ENCODE assay signal across 25 cellular contexts in genomic region chr9:106677374-106677773, GRCh38.
"Had no signal": no experiment of that assay in that cellular context is flagged by ENCODE, and none has a peak within 500 bp of the region (broad histone marks: within the 10 kb centered on the region; RNA-seq: fewer than 3 reads in every experiment).

No MANE protein-coding gene starts in this region.

- H3K36me3 Mint-ChIP-seq: naive thymus-derived CD4-positive, alpha-beta T cell; neural progenitor cell had no signal

- DNase-seq: dorsolateral prefrontal cortex; effector CD4-positive, alpha-beta T cell; foreskin fibroblast; gastrocnemius medialis; head of caudate nucleus; left cardiac atrium; left lung; mesenchymal stem cell; midbrain; naive thymus-derived CD4-positive, alpha-beta T cell; posterior cingulate gyrus; psoas muscle; right cardiac atrium; stimulated activated CD4-positive, alpha-beta T cell treated with anti-CD3 and anti-CD28 coated beads, Interleukin-15, amount 100 ng/mL, for 24 hours; stimulated activated CD4-positive, alpha-beta T cell treated with anti-CD3 and anti-CD28 coated beads, Interleukin-2, amount 100 ng/mL, for 48 hours; stimulated activated naive CD4-positive, alpha-beta T cell; stimulated activated naive CD8-positive, alpha-beta T cell treated with anti-CD3 and anti-CD28 coated beads, Interleukin-15, amount 100 ng/mL, for 72 hours; transverse colon; upper lobe of right lung; uterus had no signal

- H3K4me1 Mint-ChIP-seq: naive thymus-derived CD4-positive, alpha-beta T cell; nephron; neural progenitor cell; stimulated activated naive CD8-positive, alpha-beta T cell treated with anti-CD3 and anti-CD28 coated beads, Interleukin-15, amount 100 ng/mL, for 72 hours had no signal

- H3K27me3 Mint-ChIP-seq: naive thymus-derived CD4-positive, alpha-beta T cell; stimulated activated naive CD8-positive, alpha-beta T cell treated with anti-CD3 and anti-CD28 coated beads, Interleukin-15, amount 100 ng/mL, for 72 hours had no signal

- H3K9me3 ChIP-seq: gastrocnemius medialis, left lung, psoas muscle, suprapubic skin, transverse colon, upper lobe of right lung, uterus had no signal

- H3K36me3 ChIP-seq: gastrocnemius medialis, left lung, neural progenitor cell, suprapubic skin, transverse colon, upper lobe of right lung, uterus had no signal

- H3K4me3 Mint-ChIP-seq: naive thymus-derived CD4-positive, alpha-beta T cell; nephron; neural progenitor cell; stimulated activated naive CD8-positive, alpha-beta T cell treated with anti-CD3 and anti-CD28 coated beads, Interleukin-15, amount 100 ng/mL, for 72 hours had no signal

- H3K9me3 Mint-ChIP-seq: neural progenitor cell had no signal

- H3K4me2 ChIP-seq: neural progenitor cell had no signal

- H3K4me3 ChIP-seq: dorsolateral prefrontal cortex, gastrocnemius medialis, left lung, neural progenitor cell, psoas muscle, skin epidermis, suprapubic skin, transverse colon, upper lobe of right lung, uterus had no signal

- H3K4me1 ChIP-seq: left lung, suprapubic skin, transverse colon, upper lobe of right lung, uterus had no signal

- H3K27ac ChIP-seq: dorsolateral prefrontal cortex, epithelial cell of prostate, left lung, neural progenitor cell, psoas muscle, skin epidermis, suprapubic skin, transverse colon, upper lobe of right lung, uterus had no signal

- H3K27ac Mint-ChIP-seq: naive thymus-derived CD4-positive, alpha-beta T cell; nephron; neural progenitor cell; stimulated activated naive CD8-positive, alpha-beta T cell treated with anti-CD3 and anti-CD28 coated beads, Interleukin-15, amount 100 ng/mL, for 72 hours had no signal

- H3K27me3 ChIP-seq: gastrocnemius medialis, left lung, neural progenitor cell, suprapubic skin, transverse colon, upper lobe of right lung, uterus had no signal

- H3K9ac ChIP-seq: neural progenitor cell had no signal
